ENCODE assay signal across 17 cellular contexts in the genomic region with DNA sequence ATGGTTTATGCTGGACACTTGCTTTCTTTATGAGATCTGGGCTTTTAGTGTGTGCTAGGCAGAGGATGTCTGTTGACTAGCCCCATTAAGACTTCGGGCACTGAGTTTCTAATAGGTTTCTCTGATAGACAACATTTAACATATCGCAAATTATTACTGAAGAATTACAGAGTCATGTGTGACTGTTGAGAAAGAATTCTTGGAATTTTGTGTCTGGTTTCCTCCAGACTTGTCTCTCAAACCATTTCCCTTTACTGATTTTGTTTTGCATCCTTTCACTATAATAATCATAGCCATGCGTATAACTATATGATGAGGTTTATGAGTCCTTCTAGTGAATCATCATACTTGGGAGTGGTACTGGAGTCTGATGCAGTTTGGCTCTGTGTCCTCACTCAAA. TPM values are rescaled to one million over a fixed set of nuclear protein-coding genes. Genes with fewer than 3 reads are reported as not detected.
DNase-seq lines count a peak whose midpoint lies in the region; ATAC-seq, FAIRE-seq and TF ChIP-seq lines count a peak whose summit lies in the region.
"Had no signal": no experiment of that assay in that cellular context is flagged by ENCODE, and none has a peak within 500 bp of the region (broad histone marks: within the 10 kb centered on the region; RNA-seq: fewer than 3 reads in every experiment).

No MANE protein-coding gene starts in this region.

- no peak for ATAC-seq in left colon
- ATAC-seq in HG03565 (IDR thresholded peaks at IDR 0.05; ENCODE audit: unreplicated experiment): no peak
- ATAC-seq: HCT116 had no signal

- H3K36me3 ChIP-seq in mammary epithelial cell (ENCODE audit: insufficient read depth, low read length) (peaks cover 3% of the 10 kb centered on the region), kidney (ENCODE audit: control insufficient read depth in 1 of 2, insufficient read depth in 2 of 2, low read length in 2 of 2) (peaks cover 0 to 4% of the 10 kb centered on the region in 2 donors)
- H3K36me3 ChIP-seq: BE2C had no signal

- H3K4me1 ChIP-seq in mammary epithelial cell (ENCODE audit: insufficient read depth, low read length) (no peaks in the 10 kb centered on the region), kidney (ENCODE audit: control insufficient read depth in 1 of 2, insufficient read depth in 1 of 2, low read depth in 1 of 2, low read length in 2 of 2) (no peaks in the 10 kb centered on the region)
- H3K4me1 ChIP-seq: BE2C had no signal

- no peak overlapping the region for H2AFZ ChIP-seq in mammary epithelial cell (ENCODE audit: low read depth, low read length)

- H3K27ac ChIP-seq in mammary epithelial cell (ENCODE audit: insufficient read depth, low read depth, low read length): no peak overlapping the region
- H3K27ac ChIP-seq in kidney (ENCODE audit: low read depth in 2 of 2, low read length in 2 of 2): no peak overlapping the region
- H3K27ac ChIP-seq: C4-2B had no signal

- intact Hi-C loops in mammary epithelial cell (cut with micrococcal nuclease) (no loop called here), left colon (cut with DNase I, micrococcal nuclease) (no loop called here), kidney (cut with DNase I) (no loop called here)

- in situ Hi-C loops in mammary epithelial cell (cut with MboI; ENCODE audit: low sequenced_read_pairs in 2 of 2): no loop called here

- H3K9me3 ChIP-seq in mammary epithelial cell (replicated peaks; ENCODE audit: insufficient read depth, low read length) (no peaks in the 10 kb centered on the region), kidney (ENCODE audit: control insufficient read depth in 1 of 2, low read length in 2 of 2) (no peaks in the 10 kb centered on the region)
- H3K9me3 ChIP-seq: BE2C had no signal

- H3K4me2 ChIP-seq in mammary epithelial cell (ENCODE audit: insufficient read depth, low read depth, low read length): no peak overlapping the region

- WGBS in mammary epithelial cell (ENCODE audit: low coverage, missing lambda C conversion rate): 100% methylated on average over 3 of the region's 3 CpGs

- FAIRE-seq in kidney (lab: Jason Lieb, UNC): no peak
- FAIRE-seq: A204.1, GM19239, H1 had no signal

- TF ChIP-seq CTCF in neural crest cell (conservative IDR thresholded peaks at IDR 0.05) (no peak), mammary epithelial cell (conservative IDR thresholded peaks at IDR 0.05 in 1 of 2, IDR thresholded peaks at IDR 0.05 in 1 of 2; ENCODE audit: extremely low read depth in 1 of 2, insufficient read depth in 1 of 2, low read depth in 1 of 2, low read length in 2 of 2) (no peak), kidney (IDR thresholded peaks at IDR 0.05; ENCODE audit: borderline replicate concordance, extremely low read depth, insufficient read depth) (no peak)

- CTCF ChIA-PET in mammary epithelial cell (lab: Charles Lee; ENCODE audit: low non-redundant PET): no interaction called here

- no peak overlapping the region for H3K4me3 ChIP-seq in mammary epithelial cell (replicated peaks in 1 of 3; ENCODE audit: insufficient read depth in 1 of 3, low read depth in 2 of 3, low read length in 3 of 3)
- H3K4me3 ChIP-seq in kidney (ENCODE audit: low read length in 2 of 2): no peak overlapping the region

- H3K36me3 Mint-ChIP-seq in neural crest cell (ENCODE audit: low read depth): peaks cover 24% of the 10 kb centered on the region

- H4K20me1 ChIP-seq in mammary epithelial cell (ENCODE audit: insufficient read depth, low read length): no peaks in the 10 kb centered on the region

- H3K27ac Mint-ChIP-seq in neural crest cell (ENCODE audit: unreplicated experiment): peak overlapping the region; percentile 59
- H3K27ac Mint-ChIP-seq: CD4-positive, alpha-beta memory T cell had no signal

- DNase-seq in EL (peak; percentile 52), amniotic epithelial cell (ENCODE audit: low read depth) (peak; percentile 12), neural crest cell (ENCODE audit: low read depth, low spot score) (no peak), mammary epithelial cell (no peak), left colon (no peak), kidney (no peak)
- DNase-seq: BE2C; CD4-positive, alpha-beta memory T cell; DMS79; GF-D8; KBM-7 had no signal

- dilution Hi-C loops in mammary epithelial cell (cut with HindIII; ENCODE audit: low sequenced_read_pairs): no loop called here

- no peak overlapping the region for H3K9ac ChIP-seq in mammary epithelial cell (ENCODE audit: insufficient read depth, low read length)
- H3K9ac ChIP-seq in kidney (ENCODE audit: low read length in 2 of 2): no peak overlapping the region

- H3K4me3 Mint-ChIP-seq in neural crest cell: no peak overlapping the region

- H3K27me3 ChIP-seq in mammary epithelial cell (ENCODE audit: insufficient read depth, low read length): no peaks in the 10 kb centered on the region
- H3K27me3 ChIP-seq: BE2C had no signal

- no peaks in the 10 kb centered on the region for H3K9me3 Mint-ChIP-seq in neural crest cell
- H3K9me3 Mint-ChIP-seq: CD4-positive, alpha-beta memory T cell had no signal

- H3K79me2 ChIP-seq in mammary epithelial cell (ENCODE audit: insufficient read depth, low read length): no peaks in the 10 kb centered on the region

- H3K27me3 Mint-ChIP-seq in neural crest cell (ENCODE audit: low read depth): no peaks in the 10 kb centered on the region
- H3K27me3 Mint-ChIP-seq: CD4-positive, alpha-beta memory T cell had no signal

- BruUV-seq in mammary epithelial cell (replicated peaks; lab: Mats Ljungman, UMichigan): no TSS peak

- H3K4me1 Mint-ChIP-seq in neural crest cell: no peaks in the 10 kb centered on the region

RNA-seq across cellular contexts. Expression of a gene that starts 27.0 kb away (rescaled TPM):
- 5.9 and 7.6 TPM in 2 replicates for total RNA-seq in neural crest cell
- total RNA-seq in mammary epithelial cell: 1 to 10 TPM; 2.7 to 3.7 TPM
- 1.4 TPM for polyA plus RNA-seq in mammary epithelial cell
- 0.78 TPM for polyA minus RNA-seq in mammary epithelial cell
- 10 to 100 TPM in 1 of 2 donors, 1 to 10 TPM in 1; 9.5 to 10.2 TPM for total RNA-seq in left colon
- total RNA-seq in kidney: 7.9 TPM
- 1.6 TPM for polyA plus RNA-seq in kidney (ENCODE audit: insufficient read depth, low read depth, low replicate concordance)

RNA-seq across cellular contexts. Expression of a gene that starts 42.4 kb away (rescaled TPM):
- total RNA-seq in neural crest cell (0.09 TPM in 1 of 2 replicates, not detected in the other), mammary epithelial cell (not detected), left colon (not detected), kidney (not detected)
- polyA plus RNA-seq in mammary epithelial cell (not detected), kidney (ENCODE audit: insufficient read depth, low read depth, low replicate concordance) (not detected)
- not detected for polyA minus RNA-seq in mammary epithelial cell
- total RNA-seq: CD4-positive, alpha-beta memory T cell had no signal
- polyA plus RNA-seq: CD4-positive, alpha-beta memory T cell had no signal

Comparison
In these comparisons a context has a peak if more than half of its experiments do, and no peak if none do; other contexts are left out.
1. DNase-seq: peak in EL (single experiment) and amniotic epithelial cell (single experiment); none in neural crest cell (single experiment), mammary epithelial cell (single experiment), left colon (0 of 2) and kidney (single experiment).